ENCODE assay signal across 8 cellular contexts in genomic region chr6:36444470-36444869, GRCh38. TPM values are rescaled to one million over a fixed set of nuclear protein-coding genes. Genes with fewer than 3 reads are reported as not detected.
DNase-seq lines count a peak whose midpoint lies in the region.

No MANE protein-coding gene starts in this region.

- H3K9ac ChIP-seq in subcutaneous abdominal adipose tissue (ENCODE audit: low read length in 5 of 5), result peak overlapping the region; percentile 84 to 97 (median 96)

- H3K36me3 ChIP-seq in subcutaneous abdominal adipose tissue (ENCODE audit: control insufficient read depth in 5 of 5, insufficient read depth in 5 of 5, low read length in 5 of 5), result peaks cover 0 to 5% (median 0%) of the 10 kb centered on the region in 5 donors

- peaks cover 8 to 43% (median 40%) of the 10 kb centered on the region in 5 donors for H3K4me1 ChIP-seq in subcutaneous abdominal adipose tissue (ENCODE audit: control insufficient read depth in 5 of 5, insufficient read depth in 5 of 5, low read length in 5 of 5)

- H3K9me3 ChIP-seq in subcutaneous abdominal adipose tissue (ENCODE audit: control insufficient read depth in 5 of 5, low read length in 5 of 5), result peaks cover 0 to 5% (median 0%) of the 10 kb centered on the region in 5 donors

- peak overlapping the region; percentile 18 for H3K27ac Mint-ChIP-seq in activated naive CD8-positive, alpha-beta T cell treated with anti-CD3 and anti-CD28 coated beads for 36 hours

- peaks cover 24% of the 10 kb centered on the region for H3K36me3 Mint-ChIP-seq in activated naive CD8-positive, alpha-beta T cell treated with anti-CD3 and anti-CD28 coated beads for 36 hours

- H3K27ac ChIP-seq in subcutaneous abdominal adipose tissue (ENCODE audit: low read depth, low read length), result peak overlapping the region; percentile 100

- H3K4me3 Mint-ChIP-seq in activated naive CD8-positive, alpha-beta T cell treated with anti-CD3 and anti-CD28 coated beads for 36 hours, result peak overlapping the region; percentile 96

- H3K4me3 ChIP-seq in subcutaneous abdominal adipose tissue (ENCODE audit: low read depth in 1 of 5, low read length in 5 of 5), result peak overlapping the region; percentile 93 to 98 (median 97)

- H3K9me3 Mint-ChIP-seq in activated naive CD8-positive, alpha-beta T cell treated with anti-CD3 and anti-CD28 coated beads for 36 hours, result no peaks in the 10 kb centered on the region

- peaks cover 46% of the 10 kb centered on the region for H3K4me1 Mint-ChIP-seq in activated naive CD8-positive, alpha-beta T cell treated with anti-CD3 and anti-CD28 coated beads for 36 hours

- DNase-seq in NCI-H2227 (lab: John Stamatoyannopoulos, UW; ENCODE audit: unreplicated experiment) (peak; percentile 23), NCI-H2227 treated with DMSO at 0.1 percent for 48 hours (lab: John Stamatoyannopoulos, UW) (no peak), iris pigment epithelial cell (ENCODE audit: low read depth) (peak; percentile 94), NOMO-1 treated with DMSO at 0.1 percent for 48 hours (lab: John Stamatoyannopoulos, UW; ENCODE audit: unreplicated experiment) (no peak), COLO668 (lab: John Stamatoyannopoulos, UW; ENCODE audit: unreplicated experiment) (no peak), NCI-H187 (lab: John Stamatoyannopoulos, UW) (no peak)
- DNase-seq in activated naive CD8-positive, alpha-beta T cell treated with anti-CD3 and anti-CD28 coated beads for 36 hours, result no peak

- H3K27me3 Mint-ChIP-seq in activated naive CD8-positive, alpha-beta T cell treated with anti-CD3 and anti-CD28 coated beads for 36 hours, result no peaks in the 10 kb centered on the region

- no peaks in the 10 kb centered on the region for H3K27me3 ChIP-seq in subcutaneous abdominal adipose tissue (ENCODE audit: control insufficient read depth in 5 of 5, insufficient read depth in 4 of 5, low read length in 5 of 5)

RNA-seq across cellular contexts. Expression of gene KCTD20, which starts 1.7 kb away (rescaled TPM):
- 10 to 100 TPM; 48.4 to 56.6 TPM for total RNA-seq in activated naive CD8-positive, alpha-beta T cell treated with anti-CD3 and anti-CD28 coated beads for 36 hours

RNA-seq across cellular contexts. Expression of gene PXT1, which starts 1.8 kb away (rescaled TPM):
- under 1 TPM; 0.10 to 0.29 TPM for total RNA-seq in activated naive CD8-positive, alpha-beta T cell treated with anti-CD3 and anti-CD28 coated beads for 36 hours

RNA-seq across cellular contexts. Expression of gene ETV7, which starts 57.0 kb away (rescaled TPM):
- 1 to 10 TPM; 2.8 to 3.1 TPM for total RNA-seq in activated naive CD8-positive, alpha-beta T cell treated with anti-CD3 and anti-CD28 coated beads for 36 hours

Comparison
In these comparisons a context has a peak if more than half of its experiments do, and no peak if none do; other contexts are left out.
1. DNase-seq: peak in NCI-H2227 (single experiment) and iris pigment epithelial cell (single experiment); none in NCI-H2227 treated with DMSO at 0.1 percent for 48 hours (single experiment), activated naive CD8-positive, alpha-beta T cell treated with anti-CD3 and anti-CD28 coated beads for 36 hours (single experiment), NOMO-1 treated with DMSO at 0.1 percent for 48 hours (single experiment), COLO668 (single experiment) and NCI-H187 (0 of 2).